Comparison of ENCODE assay signal across 8 cellular contexts in genomic region chr5:136080113-136080482, GRCh38. TPM values are rescaled to one million over a fixed set of nuclear protein-coding genes. Genes with fewer than 3 reads are reported as not detected.
DNase-seq lines count a peak whose midpoint lies in the region; ATAC-seq, FAIRE-seq and TF ChIP-seq lines count a peak whose summit lies in the region.

No MANE protein-coding gene starts in this region.

- peak overlapping the region; percentile 62 for H3K4me3 ChIP-seq in AG04450 (ENCODE audit: low read depth, low read length)
- peak overlapping the region in 2 of 3 donors; percentile 36 to 37 for H3K4me3 ChIP-seq in right lobe of liver
- peak overlapping the region in 1 of 2 donors; percentile 48 for H3K4me3 ChIP-seq in small intestine (ENCODE audit: low read depth in 1 of 2, low read length in 2 of 2)

- TF ChIP-seq CTCF in AG04450 (IDR thresholded peaks at IDR 0.05; ENCODE audit: low read depth, low read length) (no peak), right lobe of liver (IDR thresholded peaks at IDR 0.05) (no peak)

- H3K9me3 ChIP-seq in AG04450 (ENCODE audit: control insufficient read depth, insufficient read depth, low read length), result no peaks in the 10 kb centered on the region
- H3K9me3 ChIP-seq in right lobe of liver, result no peaks in the 10 kb centered on the region
- no peaks in the 10 kb centered on the region for H3K9me3 ChIP-seq in small intestine (ENCODE audit: control insufficient read depth, low read depth)

- peak overlapping the region; percentile 52 for H3K4me3 Mint-ChIP-seq in activated naive CD8-positive, alpha-beta T cell

- no peaks in the 10 kb centered on the region for H3K36me3 Mint-ChIP-seq in activated naive CD8-positive, alpha-beta T cell

- H3K27ac Mint-ChIP-seq in activated naive CD8-positive, alpha-beta T cell, result no peak overlapping the region

- FAIRE-seq in small intestine (lab: Jason Lieb, UNC), result no peak

- H3K27me3 ChIP-seq in AG04450 (ENCODE audit: control insufficient read depth, insufficient read depth, low read length) (no peaks in the 10 kb centered on the region), right lobe of liver (no peaks in the 10 kb centered on the region), small intestine (ENCODE audit: control insufficient read depth in 2 of 2, insufficient read depth in 2 of 2, low read length in 2 of 2) (no peaks in the 10 kb centered on the region)

- CTCF ChIA-PET in AG04450 (lab: Charles Lee), result interaction anchor here (0.6 to 5.3 kb wide), 3 partner anchors 30 to 192 kb away, joined by 3 to 44 read pairs (median 3); no protein-coding TSS in a partner anchor

- POLR2A ChIA-PET in AG04450 (lab: Yijun Ruan, JAX), result interaction anchor here (0.6 to 1.6 kb wide), 4 partner anchors 13 to 54 kb away, joined by 3 to 6 read pairs (median 4); no protein-coding TSS in a partner anchor

- H3K27me3 Mint-ChIP-seq in activated naive CD8-positive, alpha-beta T cell, result peaks cover 17% of the 10 kb centered on the region

- peak; percentile 15 for ATAC-seq in GM21723 (IDR thresholded peaks at IDR 0.05; ENCODE audit: unreplicated experiment)
- peak in 3 of 4 donors; percentile 1 to 18 (median 2) for ATAC-seq in right lobe of liver

- H3K36me3 ChIP-seq in right lobe of liver (no peaks in the 10 kb centered on the region), small intestine (ENCODE audit: control insufficient read depth in 2 of 2, insufficient read depth in 2 of 2, low read length in 2 of 2) (no peaks in the 10 kb centered on the region)

- intact Hi-C loops in right lobe of liver (cut with DNase I), result no loop called here

- no peak for TF ChIP-seq POLR2A in right lobe of liver (IDR thresholded peaks at IDR 0.05)

- DNase-seq in AG04450 (ENCODE audit: low read depth, low spot score) (no peak), right lobe of liver (peak in 1 of 3 donors; percentile 44), hippocampal formation (lab: John Stamatoyannopoulos, UW) (no peak), NCI-H1048 (lab: John Stamatoyannopoulos, UW) (no peak), SHP77 treated with DMSO at 0.1 percent for 48 hours (lab: John Stamatoyannopoulos, UW) (no peak), small intestine (no peak)

- WGBS in right lobe of liver (ENCODE audit: insufficient coverage, low coverage, low lambda C conversion rate, missing lambda C conversion rate), result 44% methylated on average over 13 of the region's 13 CpGs
- 16 to 50% (median 42%) methylated on average over 13 of the region's 13 CpGs for WGBS in small intestine, 3 donors

- H3K27ac ChIP-seq in AG04450 (ENCODE audit: low read depth, low read length) (peak overlapping the region; percentile 39), right lobe of liver (peak overlapping the region; percentile 70 to 92 (median 82)), small intestine (ENCODE audit: low read depth in 1 of 2, low read length in 1 of 2) (no peak overlapping the region)

- H3K4me1 ChIP-seq in right lobe of liver (peaks cover 0 to 26% (median 0%) of the 10 kb centered on the region in 4 donors), small intestine (ENCODE audit: control insufficient read depth in 2 of 2, insufficient read depth in 1 of 2, low read depth in 1 of 2, low read length in 1 of 2) (no peaks in the 10 kb centered on the region)

- peaks cover 7% of the 10 kb centered on the region for H3K4me1 Mint-ChIP-seq in activated naive CD8-positive, alpha-beta T cell (ENCODE audit: low read depth)

- H3K9me3 Mint-ChIP-seq in activated naive CD8-positive, alpha-beta T cell (ENCODE audit: low read depth), result no peaks in the 10 kb centered on the region

RNA-seq across cellular contexts. Expression of gene TGFBI, which starts 51.3 kb away (rescaled TPM):
- polyA plus RNA-seq in AG04450 (2011; rRNA removed), result 2,219 and 2,576 TPM in 2 replicates
- 1,062 and 1,253 TPM in 2 replicates for polyA minus RNA-seq in AG04450 (2011; rRNA and poly(A)+ RNA removed)
- total RNA-seq in right lobe of liver, result 100 to 1,000 TPM in 3 of 6 experiments, 10 to 100 TPM in 3; 30.7 to 143 (median 87.2) TPM
- polyA plus RNA-seq in small intestine, result 10 to 100 TPM in 2 of 3 donors, 1 to 10 TPM in 1; 4.2 to 55.3 (median 41.3) TPM

RNA-seq across cellular contexts. Expression of gene SMAD5, which starts 52.5 kb away (rescaled TPM):
- polyA plus RNA-seq in AG04450 (2011; rRNA removed) (66.1 and 98.3 TPM in 2 replicates), small intestine (10 to 100 TPM in 1 of 3 donors, 1 to 10 TPM in 2; 3.4 to 10.8 (median 7.3) TPM)
- 92.8 and 163 TPM in 2 replicates for polyA minus RNA-seq in AG04450 (2011; rRNA and poly(A)+ RNA removed)
- 10 to 100 TPM; 19.2 to 49.2 (median 30.6) TPM for total RNA-seq in right lobe of liver

Comparison
In these comparisons a context has a peak if more than half of its experiments do, and no peak if none do; other contexts are left out.
1. H3K27ac ChIP-seq: peak in AG04450 (single experiment) and right lobe of liver (3 of 3); none in small intestine (0 of 2).
2. RNA of gene TGFBI, which starts 51.3 kb away (polyA plus RNA-seq): 2,219 to 2,576 TPM in AG04450; 4.2 to 55.3 TPM in small intestine; every median in the first group is over 10 times any median in the second.